Comparison of ENCODE assay signal across 17 cellular contexts in genomic region chr20:51569815-51570741, GRCh38. TPM values are rescaled to one million over a fixed set of nuclear protein-coding genes. Genes with fewer than 3 reads are reported as not detected.
DNase-seq lines count a peak whose midpoint lies in the region; ATAC-seq and TF ChIP-seq lines count a peak whose summit lies in the region.
"Had no signal": no experiment of that assay in that cellular context is flagged by ENCODE, and none has a peak within 500 bp of the region (broad histone marks: within the 10 kb centered on the region; RNA-seq: fewer than 3 reads in every experiment).

No MANE protein-coding gene starts in this region.

- no peak for TF ChIP-seq POLR2A in heart left ventricle (IDR thresholded peaks at IDR 0.05)
- no peak for TF ChIP-seq POLR2A in sigmoid colon (IDR thresholded peaks at IDR 0.05)

- TF ChIP-seq CTCF in heart left ventricle (IDR thresholded peaks at IDR 0.05): no peak
- no peak for TF ChIP-seq CTCF in sigmoid colon (IDR thresholded peaks at IDR 0.05)

- H3K4me1 ChIP-seq in adipocyte (ENCODE audit: control insufficient read depth, insufficient read depth, low read length): peaks cover 16% of the 10 kb centered on the region
- peaks cover 0 to 34% (median 11%) of the 10 kb centered on the region in 12 donors for H3K4me1 ChIP-seq in heart left ventricle
- peaks cover 0 to 20% (median 15%) of the 10 kb centered on the region in 4 donors for H3K4me1 ChIP-seq in sigmoid colon
- H3K4me1 ChIP-seq: BLaER1 had no signal

- DNase-seq in GM03348 (ENCODE audit: low spot score) (peak; percentile 21), adipocyte (ENCODE audit: low read depth) (peak; percentile 28), heart left ventricle (peak in 4 of 5 donors; percentile 33 to 87 (median 56)), sigmoid colon (no peak), DMS79 (lab: John Stamatoyannopoulos, UW) (no peak), cortex of kidney (lab: John Stamatoyannopoulos, UW) (no peak)
- DNase-seq: activated CD4-positive, CD25-positive, alpha-beta regulatory T cell; activated naive CD8-positive, alpha-beta T cell treated with anti-CD3 and anti-CD28 coated beads for 36 hours; esophagus squamous epithelium; H7; midbrain; NCI-H226; stimulated activated CD4-positive, alpha-beta T cell treated with anti-CD3 and anti-CD28 coated beads, Interleukin-4, amount 100 ng/mL, for 1 hour; T-cell had no signal

- H3K36me3 ChIP-seq in adipocyte (ENCODE audit: control insufficient read depth, insufficient read depth, low read length, severe bottlenecking): no peaks in the 10 kb centered on the region
- H3K36me3 ChIP-seq in heart left ventricle: no peaks in the 10 kb centered on the region
- no peaks in the 10 kb centered on the region for H3K36me3 ChIP-seq in sigmoid colon
- H3K36me3 ChIP-seq: BLaER1, esophagus squamous epithelium had no signal

- H3K9me3 ChIP-seq in adipocyte (ENCODE audit: control insufficient read depth, low read length) (peaks cover 7% of the 10 kb centered on the region), heart left ventricle (peaks cover 0 to 7% (median 0%) of the 10 kb centered on the region in 12 donors), sigmoid colon (no peaks in the 10 kb centered on the region)

- WGBS in heart left ventricle, 4 donors: 55 to 72% (median 56%) methylated on average over 22 to 25 of the region's 25 CpGs
- WGBS in sigmoid colon, 2 donors: 58 to 78% methylated on average over 25 of the region's 25 CpGs

- no peak overlapping the region for H3K9ac ChIP-seq in adipocyte (ENCODE audit: low read length)
- H3K9ac ChIP-seq: BLaER1 had no signal

- peak; percentile 86 to 94 (median 89) for ATAC-seq in heart left ventricle
- no peak for ATAC-seq in HG03342 (IDR thresholded peaks at IDR 0.05; ENCODE audit: unreplicated experiment)
- no peak for ATAC-seq in HG03135 (IDR thresholded peaks at IDR 0.05; ENCODE audit: unreplicated experiment)
- ATAC-seq: T-cell had no signal

- intact Hi-C loops in heart left ventricle (cut with DNase I): loop anchor here in 5 of 10 donors (5.0 to 10.0 kb wide), 3 partner anchors 115 to 125 kb away; no protein-coding TSS in a partner anchor
- intact Hi-C loops in sigmoid colon (cut with DNase I): no loop called here

- no peak for TF ChIP-seq EP300 in sigmoid colon (IDR thresholded peaks at IDR 0.05)

- H3K27ac ChIP-seq in heart left ventricle (peak overlapping the region; percentile 58 to 94 (median 81)), sigmoid colon (peak overlapping the region in 3 of 4 donors; percentile 30 to 67 (median 46))
- H3K27ac ChIP-seq: BLaER1 had no signal

- H3K4me3 ChIP-seq in adipocyte (ENCODE audit: low read length) (peak overlapping the region; percentile 10), heart left ventricle (peak overlapping the region in 9 of 12 donors; percentile 20 to 44 (median 34)), sigmoid colon (peak overlapping the region in 1 of 4 donors; percentile 14)
- H3K4me3 ChIP-seq: BLaER1, esophagus squamous epithelium had no signal

- H3K27me3 ChIP-seq in adipocyte (replicated peaks; ENCODE audit: control insufficient read depth, insufficient read depth, low read length): peaks cover 11% of the 10 kb centered on the region
- H3K27me3 ChIP-seq in heart left ventricle: no peaks in the 10 kb centered on the region
- no peaks in the 10 kb centered on the region for H3K27me3 ChIP-seq in sigmoid colon

RNA-seq across cellular contexts. Expression of gene NFATC2, which starts 27.6 kb away (rescaled TPM):
- total RNA-seq in heart left ventricle: 1 to 10 TPM in 8 of 9 donors, under 1 TPM in 1; 0.83 to 7.6 (median 3.8) TPM
- 1 to 10 TPM in 1 of 2 donors, under 1 TPM in 1; 0.76 to 1.7 TPM for polyA plus RNA-seq in heart left ventricle
- total RNA-seq in sigmoid colon: 10 to 100 TPM in 1 of 4 donors, 1 to 10 TPM in 3; 3.5 to 16.9 (median 5.8) TPM
- 1 to 10 TPM; 1.4 to 5.4 (median 1.8) TPM for polyA plus RNA-seq in sigmoid colon

Comparison
In these comparisons a context has a peak if more than half of its experiments do, and no peak if none do; other contexts are left out.
1. DNase-seq: peak in GM03348 (single experiment), adipocyte (single experiment) and heart left ventricle (4 of 5); none in sigmoid colon (single experiment), DMS79 (single experiment) and cortex of kidney (single experiment).
2. ATAC-seq: peak in heart left ventricle (4 of 4); none in HG03342 (single experiment) and HG03135 (single experiment).